27 cellular contexts compared by ENCODE assay signal in genomic region chr1:193356249-193356648, GRCh38.
"Had no signal": no experiment of that assay in that cellular context is flagged by ENCODE, and none has a peak within 500 bp of the region (broad histone marks: within the 10 kb centered on the region; RNA-seq: fewer than 3 reads in every experiment).

No MANE protein-coding gene starts in this region.

- H3K27me3 Mint-ChIP-seq: activated CD4-positive, alpha-beta memory T cell treated with anti-CD3 and anti-CD28 coated beads for 36 hours; T-cell had no signal

- H3K9me3 Mint-ChIP-seq: activated B cell treated with CpG ODN at 0.5 μM for 24 hours; activated CD4-positive, alpha-beta memory T cell treated with anti-CD3 and anti-CD28 coated beads for 36 hours; activated CD4-positive, alpha-beta T cell treated with anti-CD3 and anti-CD28 coated beads, Interleukin-2, amount 10 ng/mL, durations not matched to agents 7 days and 5 days; activated naive CD4-positive, alpha-beta T cell treated with anti-CD3 and anti-CD28 coated beads, Interleukin-2, amount 50 U/mL, for 72 hours; activated naive CD8-positive, alpha-beta T cell treated with anti-CD3 and anti-CD28 coated beads, Interleukin-2, amount 50 U/mL, for 24 hours; activated T-cell treated with anti-CD3 and anti-CD28 coated beads, Interleukin-2, amount 50 U/mL, for 4 hours; T-cell had no signal

- H3K4me3 ChIP-seq: ascending aorta, body of pancreas, MG63, Peyer's patch had no signal

- DNase-seq: activated B cell treated with CpG ODN at 0.5 μM for 24 hours; activated CD4-positive, alpha-beta memory T cell treated with anti-CD3 and anti-CD28 coated beads for 36 hours; activated CD4-positive, alpha-beta T cell treated with anti-CD3 and anti-CD28 coated beads, Interleukin-2, amount 10 ng/mL, durations not matched to agents 7 days and 5 days; activated CD8-positive, alpha-beta memory T cell treated with anti-CD3 and anti-CD28 coated beads for 24 hours; activated effector memory CD4-positive, alpha-beta T cell treated with anti-CD3 and anti-CD28 coated beads, Interleukin-2, amount 50 U/mL, for 16 hours; activated naive CD4-positive, alpha-beta T cell treated with Interleukin-2 at 50 U/mL for 16 hours; activated naive CD8-positive, alpha-beta T cell treated with anti-CD3 and anti-CD28 coated beads, Interleukin-2, amount 50 U/mL, for 24 hours; activated T-cell treated with anti-CD3 and anti-CD28 coated beads, Interleukin-2, amount 50 U/mL, for 4 hours; amniotic stem cell; body of pancreas; MG63; NCI-H1092 treated with DMSO at 0.1 percent for 48 hours; NCI-H1436; NCI-H1694 treated with DMSO at 0.1 percent for 48 hours; NCI-H2029 treated with DMSO at 0.1 percent for 48 hours; NCI-H345; NCI-H510A; NCI-H526 treated with DMSO at 0.1 percent for 48 hours; Peyer's patch; SHP77 treated with DMSO at 0.1 percent for 48 hours; T-cell; T-helper 2 cell; T1000 had no signal

- H3K4me1 ChIP-seq: ascending aorta, Peyer's patch had no signal

- H3K27ac ChIP-seq: ascending aorta, RWPE1 had no signal

- H3K36me3 ChIP-seq: ascending aorta, MG63, Peyer's patch had no signal

- H3K4me1 Mint-ChIP-seq: activated B cell treated with CpG ODN at 0.5 μM for 24 hours; activated CD4-positive, alpha-beta T cell treated with anti-CD3 and anti-CD28 coated beads, Interleukin-2, amount 10 ng/mL, durations not matched to agents 7 days and 5 days; activated naive CD8-positive, alpha-beta T cell treated with anti-CD3 and anti-CD28 coated beads, Interleukin-2, amount 50 U/mL, for 24 hours had no signal

- FAIRE-seq: TTC549 had no signal

- H3K4me3 Mint-ChIP-seq: activated B cell treated with CpG ODN at 0.5 μM for 24 hours; activated CD4-positive, alpha-beta memory T cell treated with anti-CD3 and anti-CD28 coated beads for 36 hours; activated CD4-positive, alpha-beta T cell treated with anti-CD3 and anti-CD28 coated beads, Interleukin-2, amount 10 ng/mL, durations not matched to agents 7 days and 5 days; activated naive CD8-positive, alpha-beta T cell treated with anti-CD3 and anti-CD28 coated beads, Interleukin-2, amount 50 U/mL, for 24 hours; activated T-cell treated with anti-CD3 and anti-CD28 coated beads, Interleukin-2, amount 50 U/mL, for 4 hours; T-cell had no signal

- ATAC-seq: activated naive CD4-positive, alpha-beta T cell treated with anti-CD3 and anti-CD28 coated beads, Interleukin-2, amount 50 U/mL, for 72 hours; activated naive CD8-positive, alpha-beta T cell treated with anti-CD3 and anti-CD28 coated beads, Interleukin-2, amount 50 U/mL, for 24 hours; activated T-cell treated with anti-CD3 and anti-CD28 coated beads, Interleukin-2, amount 50 U/mL, for 4 hours; body of pancreas had no signal

- H3K9me3 ChIP-seq: ascending aorta, body of pancreas, MG63, Peyer's patch had no signal

- H3K27ac Mint-ChIP-seq: activated B cell treated with CpG ODN at 0.5 μM for 24 hours; activated CD4-positive, alpha-beta memory T cell treated with anti-CD3 and anti-CD28 coated beads for 36 hours; activated CD4-positive, alpha-beta T cell treated with anti-CD3 and anti-CD28 coated beads, Interleukin-2, amount 10 ng/mL, durations not matched to agents 7 days and 5 days; activated naive CD4-positive, alpha-beta T cell treated with anti-CD3 and anti-CD28 coated beads, Interleukin-2, amount 50 U/mL, for 72 hours; activated naive CD8-positive, alpha-beta T cell treated with anti-CD3 and anti-CD28 coated beads, Interleukin-2, amount 50 U/mL, for 24 hours; T-cell had no signal

- H3K36me3 Mint-ChIP-seq: activated CD4-positive, alpha-beta memory T cell treated with anti-CD3 and anti-CD28 coated beads for 36 hours; activated naive CD4-positive, alpha-beta T cell treated with anti-CD3 and anti-CD28 coated beads, Interleukin-2, amount 50 U/mL, for 72 hours; T-cell had no signal
